Comparison of ENCODE assay signal across 1 cellular context in the genomic region with DNA sequence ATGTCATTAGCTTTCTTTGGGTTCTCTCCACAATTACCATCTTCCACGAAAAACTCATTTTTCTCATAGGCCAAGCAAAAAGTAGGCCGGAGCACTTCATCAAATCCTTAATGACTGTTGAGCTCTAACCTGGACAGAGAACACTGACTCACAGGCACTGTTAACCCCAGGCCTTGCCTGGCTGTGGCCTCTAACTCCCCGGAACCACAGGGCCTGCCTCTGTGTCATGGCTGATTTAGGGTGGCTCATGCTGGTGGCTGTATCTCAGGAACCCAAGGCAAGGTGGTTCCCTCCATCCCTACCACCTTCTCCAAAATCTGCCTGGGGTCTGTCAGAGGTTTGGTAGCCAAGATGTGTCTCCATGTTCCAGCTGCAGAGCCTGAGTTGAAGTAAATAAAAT.
A peak's percentile ranks its signal among the peaks of the same experiment; 100 is the strongest.
TF ChIP-seq lines count a peak whose summit lies in the region.

No MANE protein-coding gene starts in this region.

TF ChIP-seq in K562, 482 proteins besides CTCF, POLR2A, EP300 and RAD21:
- TF ChIP-seq ZNF253 (CRISPR knock-in tag; conservative IDR thresholded peaks at IDR 0.05) (no peak), ZFX (CRISPR knock-in tag; IDR thresholded peaks at IDR 0.05) (peak; percentile 18; the same call in 1 of the 2 replicates)
TF ChIP-seq in K562: peak in this region for 1.
